In genomic region chrX:67604979-67605703, GRCh38 we compare ENCODE assay signal across 10 cellular contexts.
DNase-seq lines count a peak whose midpoint lies in the region; ATAC-seq and TF ChIP-seq lines count a peak whose summit lies in the region.
"Had no signal": no experiment of that assay in that cellular context is flagged by ENCODE, and none has a peak within 500 bp of the region (broad histone marks: within the 10 kb centered on the region; RNA-seq: fewer than 3 reads in every experiment).

No MANE protein-coding gene starts in this region.

- peak; percentile 49 for ATAC-seq in HG03342 (IDR thresholded peaks at IDR 0.05; ENCODE audit: unreplicated experiment)
- ATAC-seq in lung (ENCODE audit: insufficient read depth, low FRiP score) = peak; percentile 58
- ATAC-seq in GM19023 (IDR thresholded peaks at IDR 0.05; ENCODE audit: unreplicated experiment) = no peak
- no peak for ATAC-seq in GM21526 (IDR thresholded peaks at IDR 0.05; ENCODE audit: low FRiP score, unreplicated experiment)
- no peak for ATAC-seq in HG03108 (IDR thresholded peaks at IDR 0.05; ENCODE audit: unreplicated experiment)

- H3K9me3 ChIP-seq in mammary epithelial cell (replicated peaks; ENCODE audit: insufficient read depth, low read length) = no peaks in the 10 kb centered on the region
- H3K9me3 ChIP-seq in lung (ENCODE audit: control insufficient read depth in 2 of 2, insufficient read depth in 1 of 2, low read length in 1 of 2) = no peaks in the 10 kb centered on the region
- H3K9me3 ChIP-seq in uterus = no peaks in the 10 kb centered on the region

- peak; percentile 92 for DNase-seq in EL
- peak; percentile 40 for DNase-seq in mammary epithelial cell
- no peak for DNase-seq in lung (ENCODE audit: low spot score)
- DNase-seq in uterus = no peak
- DNase-seq: aorta, NCI-H2171 had no signal

- H3K27me3 ChIP-seq in mammary epithelial cell (ENCODE audit: insufficient read depth, low read length) (no peaks in the 10 kb centered on the region), lung (ENCODE audit: control insufficient read depth, insufficient read depth) (no peaks in the 10 kb centered on the region), uterus (no peaks in the 10 kb centered on the region)

- H3K36me3 ChIP-seq in mammary epithelial cell (ENCODE audit: insufficient read depth, low read length) (no peaks in the 10 kb centered on the region), lung (ENCODE audit: control insufficient read depth in 2 of 2, insufficient read depth in 2 of 2, low read length in 2 of 2) (no peaks in the 10 kb centered on the region), uterus (no peaks in the 10 kb centered on the region)

- H3K4me2 ChIP-seq in mammary epithelial cell (ENCODE audit: insufficient read depth, low read depth, low read length) = peak overlapping the region; percentile 5

- TF ChIP-seq CTCF in mammary epithelial cell (conservative IDR thresholded peaks at IDR 0.05 in 1 of 2, IDR thresholded peaks at IDR 0.05 in 1 of 2; ENCODE audit: extremely low read depth in 1 of 2, insufficient read depth in 1 of 2, low read depth in 1 of 2, low read length in 2 of 2) (no peak), lung (IDR thresholded peaks at IDR 0.05; ENCODE audit: control extremely low read depth, extremely low read depth) (no peak), uterus (IDR thresholded peaks at IDR 0.05) (no peak)

- H3K4me3 ChIP-seq in mammary epithelial cell (replicated peaks in 1 of 3; ENCODE audit: insufficient read depth in 1 of 3, low read depth in 2 of 3, low read length in 3 of 3) (no peak overlapping the region), lung (no peak overlapping the region), uterus (no peak overlapping the region)

- peaks cover 10% of the 10 kb centered on the region for H3K4me1 ChIP-seq in mammary epithelial cell (ENCODE audit: insufficient read depth, low read length)
- H3K4me1 ChIP-seq in lung (ENCODE audit: control insufficient read depth in 2 of 2, insufficient read depth in 2 of 2, low read length in 2 of 2) = no peaks in the 10 kb centered on the region
- H3K4me1 ChIP-seq in uterus = no peaks in the 10 kb centered on the region

- BruUV-seq in mammary epithelial cell (replicated peaks; lab: Mats Ljungman, UMichigan) = no TSS peak

- H4K20me1 ChIP-seq in mammary epithelial cell (ENCODE audit: insufficient read depth, low read length) = no peaks in the 10 kb centered on the region

- dilution Hi-C loops in mammary epithelial cell (cut with HindIII; ENCODE audit: low sequenced_read_pairs) = no loop called here

- H2AFZ ChIP-seq in mammary epithelial cell (ENCODE audit: low read depth, low read length) = peak overlapping the region; percentile 40

- no peak for TF ChIP-seq POLR2A in uterus (IDR thresholded peaks at IDR 0.05)

- no peak overlapping the region for H3K27ac ChIP-seq in mammary epithelial cell (ENCODE audit: insufficient read depth, low read depth, low read length)
- H3K27ac ChIP-seq in lung (ENCODE audit: low read depth in 1 of 2, low read length in 1 of 2) = no peak overlapping the region
- H3K27ac ChIP-seq in uterus = no peak overlapping the region

- no peak overlapping the region for H3K9ac ChIP-seq in mammary epithelial cell (ENCODE audit: insufficient read depth, low read length)

- in situ Hi-C loops in mammary epithelial cell (cut with MboI; ENCODE audit: low sequenced_read_pairs in 2 of 2) = no loop called here

- 58% methylated on average over 2 of the region's 3 CpGs for WGBS in mammary epithelial cell (ENCODE audit: low coverage, missing lambda C conversion rate)
- WGBS in lung, 2 donors = 61 to 92% methylated on average over 3 of the region's 3 CpGs

- no peaks in the 10 kb centered on the region for H3K79me2 ChIP-seq in mammary epithelial cell (ENCODE audit: insufficient read depth, low read length)

- CTCF ChIA-PET in mammary epithelial cell (lab: Charles Lee; ENCODE audit: low non-redundant PET) = no interaction called here

- intact Hi-C loops in mammary epithelial cell (cut with micrococcal nuclease) = no loop called here
- intact Hi-C loops in uterus (cut with DNase I; ENCODE audit: low total_unique reads) = no loop called here

Comparison
In these comparisons a context has a peak if more than half of its experiments do, and no peak if none do; other contexts are left out.
1. DNase-seq: peak in EL (single experiment) and mammary epithelial cell (single experiment); none in lung (single experiment) and uterus (0 of 2).
2. ATAC-seq: peak in HG03342 (single experiment) and lung (single experiment); none in GM19023 (single experiment), GM21526 (single experiment) and HG03108 (single experiment).